ENCODE assay signal across 23 cellular contexts in genomic region chr17:75673487-75673886, GRCh38. TPM values are rescaled to one million over a fixed set of nuclear protein-coding genes. Genes with fewer than 3 reads are reported as not detected.
DNase-seq lines count a peak whose midpoint lies in the region; ATAC-seq, FAIRE-seq and TF ChIP-seq lines count a peak whose summit lies in the region.
"Had no signal": no experiment of that assay in that cellular context is flagged by ENCODE, and none has a peak within 500 bp of the region (broad histone marks: within the 10 kb centered on the region; RNA-seq: fewer than 3 reads in every experiment).

No MANE protein-coding gene starts in this region.

- peak; percentile 30; the same call in 1 of the 2 replicates for ATAC-seq in Panc1

- peaks cover 78% of the 10 kb centered on the region for H3K36me3 Mint-ChIP-seq in activated T-cell treated with anti-CD3 and anti-CD28 coated beads, Interleukin-2, amount 50 U/mL, for 24 hours (ENCODE audit: low read depth)

- H2AFZ ChIP-seq in keratinocyte (ENCODE audit: control insufficient read depth, low read length) = no peak overlapping the region

- peak; percentile 59 for FAIRE-seq in keratinocyte (lab: Jason Lieb, UNC)
- FAIRE-seq: A204.1, GM19239, H1, RCC 7860 had no signal

- TF ChIP-seq POLR2A in adrenal gland (IDR thresholded peaks at IDR 0.05) = no peak

- H3K4me3 ChIP-seq in Panc1 (ENCODE audit: low read depth in 2 of 2, low read length in 2 of 2) = no peak overlapping the region
- no peak overlapping the region for H3K4me3 ChIP-seq in keratinocyte (ENCODE audit: control insufficient read depth in 2 of 3, extremely low read depth in 1 of 3, insufficient read depth in 2 of 3, low read depth in 1 of 3, low read length in 3 of 3)
- H3K4me3 ChIP-seq in A673 (ENCODE audit: low read depth, low read length, poor library complexity, severe bottlenecking) = no peak overlapping the region
- no peak overlapping the region for H3K4me3 ChIP-seq in adrenal gland

- H3K4me3 Mint-ChIP-seq in activated T-cell treated with anti-CD3 and anti-CD28 coated beads, Interleukin-2, amount 50 U/mL, for 24 hours = no peak overlapping the region

- no peaks in the 10 kb centered on the region for H3K9me3 ChIP-seq in Panc1 (ENCODE audit: control insufficient read depth, insufficient read depth, low read depth, low read length)
- H3K9me3 ChIP-seq in keratinocyte (ENCODE audit: control insufficient read depth, low read depth, low read length) = no peaks in the 10 kb centered on the region
- no peaks in the 10 kb centered on the region for H3K9me3 ChIP-seq in A673 (ENCODE audit: low read depth, low read length, poor library complexity, severe bottlenecking)
- no peaks in the 10 kb centered on the region for H3K9me3 ChIP-seq in adrenal gland (replicated peaks in 1 of 3)

- peaks cover 4% of the 10 kb centered on the region for H4K20me1 ChIP-seq in keratinocyte (ENCODE audit: control insufficient read depth, extremely low read depth, insufficient read depth, low read length)

- no peaks in the 10 kb centered on the region for H3K9me3 Mint-ChIP-seq in activated T-cell treated with anti-CD3 and anti-CD28 coated beads, Interleukin-2, amount 50 U/mL, for 24 hours

- peak overlapping the region; percentile 45 for H3K9ac ChIP-seq in keratinocyte (ENCODE audit: control insufficient read depth, extremely low read depth, insufficient read depth, low read length)

- H3K4me2 ChIP-seq in keratinocyte (ENCODE audit: control insufficient read depth, extremely low read depth, insufficient read depth, low read depth, low read length) = no peak overlapping the region

- H3K4me1 ChIP-seq in Panc1 (ENCODE audit: control insufficient read depth, insufficient read depth, low read length) = peaks cover 3% of the 10 kb centered on the region
- peaks cover 3% of the 10 kb centered on the region for H3K4me1 ChIP-seq in keratinocyte (ENCODE audit: control insufficient read depth, extremely low read depth, insufficient read depth, low read length)
- H3K4me1 ChIP-seq in A673 (ENCODE audit: insufficient read depth, low read length, poor library complexity, severe bottlenecking) = peaks cover 2% of the 10 kb centered on the region
- peaks cover under 1 to 2% of the 10 kb centered on the region in 2 donors for H3K4me1 ChIP-seq in adrenal gland (replicated peaks in 1 of 2)

- BruUV-seq in Panc1 (replicated peaks; lab: Mats Ljungman, UMichigan) = no TSS peak
- no TSS peak for BruUV-seq in A673 (replicated peaks; lab: Mats Ljungman, UMichigan)

- H3K27ac Mint-ChIP-seq in activated T-cell treated with anti-CD3 and anti-CD28 coated beads, Interleukin-2, amount 50 U/mL, for 24 hours = peak overlapping the region; percentile 29

- POLR2A ChIA-PET in Panc1 (lab: Charles Lee) (interaction anchor here (0.7 kb wide), 1 partner anchor 71 kb away, joined by 3 read pairs; no protein-coding TSS in a partner anchor), A673 (lab: Charles Lee; ENCODE audit: low non-redundant PET) (no interaction called here)

- WGBS in adrenal gland, 4 donors = 80 to 87% (median 84%) methylated on average over 4 of the region's 4 CpGs

- intact Hi-C loops in Panc1 (cut with micrococcal nuclease; ENCODE audit: unreplicated experiment) (no loop called here), A673 (cut with micrococcal nuclease; ENCODE audit: unreplicated experiment) (no loop called here), adrenal gland (cut with DNase I) (no loop called here)

- H3K9me1 ChIP-seq in keratinocyte (ENCODE audit: control insufficient read depth, extremely low read depth, insufficient read depth, low read length) = no peaks in the 10 kb centered on the region

- H3K27me3 Mint-ChIP-seq in activated T-cell treated with anti-CD3 and anti-CD28 coated beads, Interleukin-2, amount 50 U/mL, for 24 hours = no peaks in the 10 kb centered on the region

- in situ Hi-C loops in Panc1 (cut with HindIII; ENCODE audit: low pct_unique_long_range_greater_than_20kb, low sequenced_read_pairs) = no loop called here

- H3K36me3 ChIP-seq in Panc1 (ENCODE audit: control insufficient read depth, insufficient read depth, low read length) = peaks cover 24% of the 10 kb centered on the region
- H3K36me3 ChIP-seq in keratinocyte (ENCODE audit: control insufficient read depth in 2 of 2, extremely low read depth in 1 of 2, insufficient read depth in 2 of 2, low read length in 2 of 2) = peaks cover 25 to 35% of the 10 kb centered on the region in 2 experiments
- peaks cover 63% of the 10 kb centered on the region for H3K36me3 ChIP-seq in A673 (ENCODE audit: insufficient read depth, low read length, poor library complexity, severe bottlenecking)
- peaks cover 0 to 61% of the 10 kb centered on the region in 2 donors for H3K36me3 ChIP-seq in adrenal gland (replicated peaks in 1 of 2)

- peaks cover 33% of the 10 kb centered on the region for H3K4me1 Mint-ChIP-seq in activated T-cell treated with anti-CD3 and anti-CD28 coated beads, Interleukin-2, amount 50 U/mL, for 24 hours (ENCODE audit: low read depth)

- H3K79me2 ChIP-seq in keratinocyte (ENCODE audit: control insufficient read depth, insufficient read depth, low read length) = peaks cover 87% of the 10 kb centered on the region

- dilution Hi-C loops in keratinocyte (cut with MboI; ENCODE audit: extremely low pct_ligation_motif_present, low sequenced_read_pairs) = loop anchor here (10.0 kb wide), 1 partner anchor 51 kb away; the partner anchor contains the start of gene ITGB4

- H3K27me3 ChIP-seq in Panc1 (ENCODE audit: control insufficient read depth, insufficient read depth, low read length) (no peaks in the 10 kb centered on the region), keratinocyte (ENCODE audit: control insufficient read depth, extremely low read depth, insufficient read depth, low read length) (no peaks in the 10 kb centered on the region), A673 (replicated peaks; ENCODE audit: insufficient read depth, low read depth, low read length, poor library complexity) (no peaks in the 10 kb centered on the region), adrenal gland (no peaks in the 10 kb centered on the region)

- H3K27ac ChIP-seq in Panc1 (ENCODE audit: low read length) (no peak overlapping the region), keratinocyte (ENCODE audit: control insufficient read depth, insufficient read depth, low read length) (peak overlapping the region; percentile 45), A673 (ENCODE audit: low read depth, low read length, poor library complexity, severe bottlenecking) (no peak overlapping the region), adrenal gland (no peak overlapping the region)
- H3K27ac ChIP-seq: C4-2B had no signal

- no peak for DNase-seq in activated T-cell treated with anti-CD3 and anti-CD28 coated beads, Interleukin-2, amount 50 U/mL, for 24 hours
- DNase-seq in activated T-cell treated with anti-CD3 and anti-CD28 coated beads, Interleukin-2, amount 50 U/mL, for 48 hours = no peak
- DNase-seq in Panc1 (ENCODE audit: low read depth, low spot score) (no peak), keratinocyte (ENCODE audit: low read depth, low spot score) (no peak), A673 (ENCODE audit: low spot score) (no peak), DMS53 (lab: John Stamatoyannopoulos, UW) (no peak), adrenal gland (no peak)
- DNase-seq in activated CD4-positive, alpha-beta T cell treated with anti-CD3 and anti-CD28 coated beads for 48 hours = no peak
- DNase-seq: COR-L47, DMS153, EL, Karpas-422, MM.1S, NCI-H1092 treated with DMSO at 0.1 percent for 48 hours, NCI-H2081 treated with DMSO at 0.1 percent for 48 hours, NCI-H510A, NCI-H774, SIG-M5 had no signal

- CTCF ChIA-PET in Panc1 (lab: Charles Lee) (interaction anchor here (1.9 kb wide), 1 partner anchor 74 kb away, joined by 15 read pairs; no protein-coding TSS in a partner anchor), A673 (lab: Charles Lee) (no interaction called here)

- TF ChIP-seq CTCF in Panc1 (IDR thresholded peaks at IDR 0.05) (no peak), keratinocyte (optimal IDR thresholded peaks at IDR 0.05 in 1 of 3, IDR thresholded peaks at IDR 0.05 in 1 of 3, conservative IDR thresholded peaks at IDR 0.05 in 1 of 3; ENCODE audit: extremely low read depth in 1 of 3, insufficient read depth in 2 of 3, low read length in 3 of 3) (no peak), A673 (conservative IDR thresholded peaks at IDR 0.05; ENCODE audit: low read depth, low read length) (no peak), adrenal gland (IDR thresholded peaks at IDR 0.05) (no peak)

RNA-seq across cellular contexts. Expression of gene SAP30BP, which starts 6.3 kb away (rescaled TPM):
- total RNA-seq in Panc1 (2021; ENCODE audit: unreplicated experiment) (138 TPM), A673 (2021) (98.1 and 114 TPM in 2 replicates), adrenal gland (100 to 1,000 TPM in 1 of 8 donors, 10 to 100 TPM in 7; 45.3 to 100 (median 61.5) TPM)
- 89.8 TPM for polyA plus RNA-seq in Panc1 (2012; ENCODE audit: insufficient read length)
- polyA plus RNA-seq in keratinocyte (99.0 to 103 TPM (median 101 TPM) in 3 replicates), adrenal gland (100 to 1,000 TPM in 2 of 3 donors, 10 to 100 TPM in 1; 73.4 to 130 (median 121) TPM)
- 115 TPM for polyA plus RNA-seq in keratinocyte (2011; ENCODE audit: low read depth)
- 97.8 and 111 TPM in 2 replicates for polyA plus RNA-seq in keratinocyte (2011; cell fraction: cytosol; rRNA removed)
- polyA plus RNA-seq in keratinocyte (2011; cell fraction: nucleus; rRNA removed) = 174 and 189 TPM in 2 replicates
- 80.5 and 96.0 TPM in 2 replicates for polyA plus RNA-seq in keratinocyte (2012; ENCODE audit: low replicate concordance)
- 44.9 to 68.4 TPM (median 58.9 TPM) in 3 replicates for polyA minus RNA-seq in keratinocyte
- polyA minus RNA-seq in keratinocyte (2011; cell fraction: cytosol; rRNA and poly(A)+ RNA removed) = 52.4 TPM
- 43.7 and 56.2 TPM in 2 replicates for polyA minus RNA-seq in keratinocyte (2011; cell fraction: nucleus; rRNA and poly(A)+ RNA removed)

RNA-seq across cellular contexts. Expression of gene RECQL5, which starts 6.5 kb away (rescaled TPM):
- total RNA-seq in Panc1 (2021; ENCODE audit: unreplicated experiment) (46.1 TPM), A673 (2021) (30.6 and 39.0 TPM in 2 replicates), adrenal gland (10 to 100 TPM; 13.9 to 49.6 (median 32.9) TPM)
- 34.1 TPM for polyA plus RNA-seq in Panc1 (2012; ENCODE audit: insufficient read length)
- polyA plus RNA-seq in keratinocyte (11.9 to 15.8 TPM (median 12.9 TPM) in 3 replicates), adrenal gland (100 to 1,000 TPM in 1 of 3 donors, 10 to 100 TPM in 2; 11.2 to 188 (median 64.9) TPM)
- 5.9 TPM for polyA plus RNA-seq in keratinocyte (2011; ENCODE audit: low read depth)
- 5.3 and 5.5 TPM in 2 replicates for polyA plus RNA-seq in keratinocyte (2011; cell fraction: cytosol; rRNA removed)
- 80.9 and 96.7 TPM in 2 replicates for polyA plus RNA-seq in keratinocyte (2011; cell fraction: nucleus; rRNA removed)
- 16.7 and 20.5 TPM in 2 replicates for polyA plus RNA-seq in keratinocyte (2012; ENCODE audit: low replicate concordance)
- polyA minus RNA-seq in keratinocyte = 31.0 to 53.1 TPM (median 38.4 TPM) in 3 replicates
- 11.1 TPM for polyA minus RNA-seq in keratinocyte (2011; cell fraction: cytosol; rRNA and poly(A)+ RNA removed)
- polyA minus RNA-seq in keratinocyte (2011; cell fraction: nucleus; rRNA and poly(A)+ RNA removed) = 35.5 and 43.4 TPM in 2 replicates

RNA-seq across cellular contexts. Expression of gene SMIM5, which starts 40.3 kb away (rescaled TPM):
- total RNA-seq in Panc1 (2021; ENCODE audit: unreplicated experiment) (0.10 TPM), A673 (2021) (0.22 TPM in 1 of 2 replicates, not detected in the other), adrenal gland (1 to 10 TPM in 1 of 8 donors, under 1 TPM in 3, not detected in 4; 0.17 to 1.1 (median 0.67) TPM)
- 0.24 TPM for polyA plus RNA-seq in Panc1 (2012; ENCODE audit: insufficient read length)
- polyA plus RNA-seq in keratinocyte (0.15 to 0.59 TPM (median 0.24 TPM) in 3 replicates), adrenal gland (1 to 10 TPM in 2 of 3 donors, under 1 TPM in 1; 0.13 to 2.6 (median 1.7) TPM)
- polyA plus RNA-seq in keratinocyte (2011; ENCODE audit: low read depth) = 0.80 TPM
- polyA plus RNA-seq in keratinocyte (2011; cell fraction: cytosol; rRNA removed) = 0.23 and 0.39 TPM in 2 replicates
- 0.18 and 0.28 TPM in 2 replicates for polyA plus RNA-seq in keratinocyte (2011; cell fraction: nucleus; rRNA removed)
- polyA plus RNA-seq in keratinocyte (2012; ENCODE audit: low replicate concordance) = 0.19 and 5.3 TPM in 2 replicates
- 0.13 to 0.66 TPM (median 0.30 TPM) in 3 replicates for polyA minus RNA-seq in keratinocyte
- polyA minus RNA-seq in keratinocyte (2011; cell fraction: cytosol; rRNA and poly(A)+ RNA removed) = not detected
- 0.39 and 0.53 TPM in 2 replicates for polyA minus RNA-seq in keratinocyte (2011; cell fraction: nucleus; rRNA and poly(A)+ RNA removed)
- total RNA-seq: H1 had no signal
- polyA plus RNA-seq: H1 had no signal

RNA-seq across cellular contexts. Expression of gene ITGB4, which starts 47.8 kb away (rescaled TPM):
- total RNA-seq in Panc1 (2021; ENCODE audit: unreplicated experiment) = 100 TPM
- polyA plus RNA-seq in Panc1 (2012; ENCODE audit: insufficient read length) = 115 TPM
- 761 to 1,084 TPM (median 1,039 TPM) in 3 replicates for polyA plus RNA-seq in keratinocyte
- polyA plus RNA-seq in keratinocyte (2011; ENCODE audit: low read depth) = 357 TPM
- polyA plus RNA-seq in keratinocyte (2011; cell fraction: cytosol; rRNA removed) = 399 and 802 TPM in 2 replicates
- 3,183 and 4,055 TPM in 2 replicates for polyA plus RNA-seq in keratinocyte (2011; cell fraction: nucleus; rRNA removed)
- 790 and 2,344 TPM in 2 replicates for polyA plus RNA-seq in keratinocyte (2012; ENCODE audit: low replicate concordance)
- 1,878 to 7,870 TPM (median 1,919 TPM) in 3 replicates for polyA minus RNA-seq in keratinocyte
- 2,383 TPM for polyA minus RNA-seq in keratinocyte (2011; cell fraction: cytosol; rRNA and poly(A)+ RNA removed)
- 4,240 and 4,449 TPM in 2 replicates for polyA minus RNA-seq in keratinocyte (2011; cell fraction: nucleus; rRNA and poly(A)+ RNA removed)
- total RNA-seq in A673 (2021) = 0.95 and 2.4 TPM in 2 replicates
- total RNA-seq in adrenal gland = 1 to 10 TPM; 3.1 to 9.4 (median 6.9) TPM
- 10 to 100 TPM in 2 of 3 donors, 1 to 10 TPM in 1; 1.0 to 12.5 (median 12.1) TPM for polyA plus RNA-seq in adrenal gland
